Comparison of ENCODE assay signal across 14 cellular contexts in the genomic region with DNA sequence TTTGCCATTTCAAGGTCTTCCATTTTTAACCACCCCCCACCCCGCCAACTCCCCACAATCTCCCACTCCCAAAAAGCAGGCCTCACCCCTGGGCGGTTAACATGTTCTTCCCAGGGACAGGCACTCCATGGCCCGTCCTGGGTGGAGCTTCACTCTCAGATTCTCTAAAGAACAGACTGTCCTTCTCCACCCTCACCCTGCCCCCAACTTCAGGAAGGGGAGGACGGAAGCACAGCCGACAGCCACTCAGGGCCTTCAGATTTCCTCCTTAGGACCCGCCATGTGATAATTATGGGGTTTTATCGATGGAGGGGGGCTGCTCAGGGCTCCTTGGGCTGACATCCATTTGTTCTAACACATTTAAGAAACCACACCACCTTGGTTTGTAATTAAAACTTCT.
A peak's percentile ranks its signal among the peaks of the same experiment; 100 is the strongest.
DNase-seq lines count a peak whose midpoint lies in the region; ATAC-seq and TF ChIP-seq lines count a peak whose summit lies in the region.
"Had no signal": no experiment of that assay in that cellular context is flagged by ENCODE, and none has a peak within 500 bp of the region (broad histone marks: within the 10 kb centered on the region; RNA-seq: fewer than 3 reads in every experiment).

No MANE protein-coding gene starts in this region.

- DNase-seq in amniotic epithelial cell (ENCODE audit: low read depth) (peak; percentile 43), foreskin fibroblast (peak; percentile 42 to 68), myocyte (ENCODE audit: low read depth) (peak; percentile 77), thoracic aorta (ENCODE audit: low spot score) (no peak), natural killer cell (no peak), NCI-H1092 treated with DMSO at 0.1 percent for 48 hours (lab: John Stamatoyannopoulos, UW) (no peak), T-helper 9 cell (no peak)
- no peak for DNase-seq in stimulated activated effector memory CD8-positive, alpha-beta T cell treated with anti-CD3 and anti-CD28 coated beads, Interleukin-12 subunit alpha, Interleukin-12 subunit beta, amount 100 ng/mL, for 72 hours (ENCODE audit: low spot score in 2 of 2)
- DNase-seq: activated CD8-positive, alpha-beta T cell treated with anti-CD3 and anti-CD28 coated beads for 36 hours; activated naive CD4-positive, alpha-beta T cell treated with anti-CD3 and anti-CD28 coated beads, Interleukin-2, amount 10 ng/mL, durations not matched to agents 7 days and 5 days; CD4-positive, alpha-beta T cell; effector memory CD8-positive, alpha-beta T cell; pancreas; T-helper 2 cell had no signal

- TF ChIP-seq CTCF in foreskin fibroblast (IDR thresholded peaks at IDR 0.05; ENCODE audit: low read depth, low read length) = no peak
- no peak for TF ChIP-seq CTCF in thoracic aorta (IDR thresholded peaks at IDR 0.05)
- no peak for TF ChIP-seq CTCF in natural killer cell (IDR thresholded peaks at IDR 0.05)

- peak overlapping the region; percentile 83 to 91 for H3K27ac ChIP-seq in thoracic aorta

- no peaks in the 10 kb centered on the region for H3K36me3 Mint-ChIP-seq in natural killer cell
- H3K36me3 Mint-ChIP-seq in stimulated activated effector memory CD8-positive, alpha-beta T cell treated with anti-CD3 and anti-CD28 coated beads, Interleukin-12 subunit alpha, Interleukin-12 subunit beta, amount 100 ng/mL, for 72 hours = no peaks in the 10 kb centered on the region
- H3K36me3 Mint-ChIP-seq: activated naive CD4-positive, alpha-beta T cell treated with anti-CD3 and anti-CD28 coated beads, Interleukin-2, amount 10 ng/mL, durations not matched to agents 7 days and 5 days had no signal

- ATAC-seq in thoracic aorta (ENCODE audit: insufficient number of reproducible peaks, low FRiP score, low read depth) (no peak), natural killer cell (no peak)
- no peak for ATAC-seq in stimulated activated effector memory CD8-positive, alpha-beta T cell treated with anti-CD3 and anti-CD28 coated beads, Interleukin-12 subunit alpha, Interleukin-12 subunit beta, amount 100 ng/mL, for 72 hours
- ATAC-seq: activated CD8-positive, alpha-beta T cell treated with anti-CD3 and anti-CD28 coated beads for 36 hours; effector memory CD8-positive, alpha-beta T cell had no signal

- no peak overlapping the region for H3K4me3 ChIP-seq in foreskin fibroblast (ENCODE audit: low read depth in 1 of 2, low read length in 2 of 2)
- H3K4me3 ChIP-seq in thoracic aorta = no peak overlapping the region
- H3K4me3 ChIP-seq: pancreas had no signal

- H3K27ac Mint-ChIP-seq in natural killer cell = no peak overlapping the region
- H3K27ac Mint-ChIP-seq in stimulated activated effector memory CD8-positive, alpha-beta T cell treated with anti-CD3 and anti-CD28 coated beads, Interleukin-12 subunit alpha, Interleukin-12 subunit beta, amount 100 ng/mL, for 72 hours = no peak overlapping the region
- H3K27ac Mint-ChIP-seq: activated CD8-positive, alpha-beta T cell treated with anti-CD3 and anti-CD28 coated beads for 36 hours; activated naive CD4-positive, alpha-beta T cell treated with anti-CD3 and anti-CD28 coated beads, Interleukin-2, amount 10 ng/mL, durations not matched to agents 7 days and 5 days; CD4-positive, alpha-beta T cell; effector memory CD8-positive, alpha-beta T cell had no signal

- no peaks in the 10 kb centered on the region for H3K9me3 Mint-ChIP-seq in natural killer cell
- no peaks in the 10 kb centered on the region for H3K9me3 Mint-ChIP-seq in stimulated activated effector memory CD8-positive, alpha-beta T cell treated with anti-CD3 and anti-CD28 coated beads, Interleukin-12 subunit alpha, Interleukin-12 subunit beta, amount 100 ng/mL, for 72 hours
- H3K9me3 Mint-ChIP-seq: activated CD8-positive, alpha-beta T cell treated with anti-CD3 and anti-CD28 coated beads for 36 hours; activated naive CD4-positive, alpha-beta T cell treated with anti-CD3 and anti-CD28 coated beads, Interleukin-2, amount 10 ng/mL, durations not matched to agents 7 days and 5 days; CD4-positive, alpha-beta T cell had no signal

- no peaks in the 10 kb centered on the region for H3K27me3 ChIP-seq in thoracic aorta (replicated peaks; ENCODE audit: insufficient read depth)
- H3K27me3 ChIP-seq: pancreas had no signal

- H3K36me3 ChIP-seq in thoracic aorta = no peaks in the 10 kb centered on the region
- H3K36me3 ChIP-seq: pancreas had no signal

- H3K27me3 Mint-ChIP-seq in natural killer cell (ENCODE audit: low read depth in 2 of 2) = no peaks in the 10 kb centered on the region
- H3K27me3 Mint-ChIP-seq: activated CD8-positive, alpha-beta T cell treated with anti-CD3 and anti-CD28 coated beads for 36 hours; activated naive CD4-positive, alpha-beta T cell treated with anti-CD3 and anti-CD28 coated beads, Interleukin-2, amount 10 ng/mL, durations not matched to agents 7 days and 5 days; CD4-positive, alpha-beta T cell; effector memory CD8-positive, alpha-beta T cell had no signal

- no peaks in the 10 kb centered on the region for H3K9me3 ChIP-seq in thoracic aorta
- H3K9me3 ChIP-seq: pancreas had no signal

- H3K4me1 ChIP-seq in thoracic aorta (ENCODE audit: control insufficient read depth in 1 of 2, low read depth in 2 of 2) = peaks cover 47 to 86% of the 10 kb centered on the region in 2 donors

- H3K4me1 Mint-ChIP-seq in natural killer cell = peaks cover 0 to 17% of the 10 kb centered on the region in 2 donors
- H3K4me1 Mint-ChIP-seq in stimulated activated effector memory CD8-positive, alpha-beta T cell treated with anti-CD3 and anti-CD28 coated beads, Interleukin-12 subunit alpha, Interleukin-12 subunit beta, amount 100 ng/mL, for 72 hours = no peaks in the 10 kb centered on the region
- H3K4me1 Mint-ChIP-seq: activated naive CD4-positive, alpha-beta T cell treated with anti-CD3 and anti-CD28 coated beads, Interleukin-2, amount 10 ng/mL, durations not matched to agents 7 days and 5 days had no signal

- intact Hi-C loops in natural killer cell (cut with micrococcal nuclease) = no loop called here

- no peak overlapping the region for H3K4me3 Mint-ChIP-seq in natural killer cell
- no peak overlapping the region for H3K4me3 Mint-ChIP-seq in stimulated activated effector memory CD8-positive, alpha-beta T cell treated with anti-CD3 and anti-CD28 coated beads, Interleukin-12 subunit alpha, Interleukin-12 subunit beta, amount 100 ng/mL, for 72 hours
- H3K4me3 Mint-ChIP-seq: activated CD8-positive, alpha-beta T cell treated with anti-CD3 and anti-CD28 coated beads for 36 hours; activated naive CD4-positive, alpha-beta T cell treated with anti-CD3 and anti-CD28 coated beads, Interleukin-2, amount 10 ng/mL, durations not matched to agents 7 days and 5 days; CD4-positive, alpha-beta T cell; effector memory CD8-positive, alpha-beta T cell had no signal

Comparison
In these comparisons a context has a peak if more than half of its experiments do, and no peak if none do; other contexts are left out.
1. DNase-seq: peak in amniotic epithelial cell (single experiment), foreskin fibroblast (2 of 2) and myocyte (single experiment); none in thoracic aorta (single experiment), natural killer cell (single experiment), stimulated activated effector memory CD8-positive, alpha-beta T cell treated with anti-CD3 and anti-CD28 coated beads, Interleukin-12 subunit alpha, Interleukin-12 subunit beta, amount 100 ng/mL, for 72 hours (0 of 2), NCI-H1092 treated with DMSO at 0.1 percent for 48 hours (single experiment) and T-helper 9 cell (single experiment).